11 cellular contexts compared by ENCODE assay signal in genomic region chr2:119680457-119681195, GRCh38. TPM values are rescaled to one million over a fixed set of nuclear protein-coding genes. Genes with fewer than 3 reads are reported as not detected.
DNase-seq lines count a peak whose midpoint lies in the region; ATAC-seq and TF ChIP-seq lines count a peak whose summit lies in the region.
"Had no signal": no experiment of that assay in that cellular context is flagged by ENCODE, and none has a peak within 500 bp of the region (broad histone marks: within the 10 kb centered on the region; RNA-seq: fewer than 3 reads in every experiment).

No MANE protein-coding gene starts in this region.

- POLR2A ChIA-PET in IMR-90 (lab: Charles Lee; ENCODE audit: unreplicated experiment), result no interaction called here

- in situ Hi-C loops in IMR-90 (cut with MboI; ENCODE audit: low sequenced_read_pairs), result no loop called here

- H4K8ac ChIP-seq in IMR-90 (ENCODE audit: low read depth in 2 of 2, low read length in 2 of 2), result no peak overlapping the region

- DNase-seq in T-helper 2 cell treated with Interferon-gamma antibody and Interleukin-4, amounts not matched to agents 5 μg/mL and 100 μg/mL, for 36 hours (ENCODE audit: low spot score), result no peak
- DNase-seq in T-helper 2 cell (no peak), IMR-90 (no peak), neural progenitor cell (ENCODE audit: low spot score) (no peak), C1 segment of cervical spinal cord (lab: John Stamatoyannopoulos, UW) (no peak), OCI-M1 (lab: John Stamatoyannopoulos, UW) (no peak), NCI-H774 (lab: John Stamatoyannopoulos, UW) (no peak)
- no peak for DNase-seq in activated naive CD8-positive, alpha-beta T cell treated with anti-CD3 and anti-CD28 coated beads, Interleukin-2, amount 50 U/mL, for 24 hours
- DNase-seq: DMS79 had no signal

- no peak overlapping the region for H2BK15ac ChIP-seq in IMR-90 (ENCODE audit: low read depth, low read length)

- H3K4me1 ChIP-seq in IMR-90 (ENCODE audit: control insufficient read depth, insufficient read depth, low read length) (peaks cover 5% of the 10 kb centered on the region; the same call in 1 of the 2 replicates), neural progenitor cell (peaks cover 9% of the 10 kb centered on the region)

- peaks cover 12 to 23% of the 10 kb centered on the region in 2 experiments; a peak in 3 of 4 replicates for H3K79me1 ChIP-seq in IMR-90 (ENCODE audit: low read depth in 1 of 2, low read length in 2 of 2)

- H3K23ac ChIP-seq in IMR-90 (ENCODE audit: low read depth, low read length), result no peak overlapping the region

- no peak overlapping the region for H3K27ac ChIP-seq in IMR-90 (ENCODE audit: insufficient read depth, low read length)
- H3K27ac ChIP-seq in neural progenitor cell, result no peak overlapping the region

- H4K20me1 ChIP-seq in IMR-90 (ENCODE audit: insufficient read depth, low read length) (no peaks in the 10 kb centered on the region), neural progenitor cell (ENCODE audit: low read depth) (peaks cover 28% of the 10 kb centered on the region)

- intact Hi-C loops in IMR-90 (cut with micrococcal nuclease), result no loop called here

- peak overlapping the region; percentile 15 for H2AK9ac ChIP-seq in IMR-90 (replicated peaks; ENCODE audit: low read depth, low read length, poor library complexity)

- peaks cover 22% of the 10 kb centered on the region for H3K79me2 ChIP-seq in neural progenitor cell (ENCODE audit: low read depth)

- H3K56ac ChIP-seq in IMR-90 (ENCODE audit: extremely low read depth, insufficient read depth, low read length), result no peak overlapping the region

- H3K27me3 Mint-ChIP-seq in T-helper 2 cell treated with Interferon-gamma antibody and Interleukin-4, amounts not matched to agents 5 μg/mL and 100 μg/mL, for 36 hours (ENCODE audit: low read depth), result peaks cover 18% of the 10 kb centered on the region
- H3K27me3 Mint-ChIP-seq in activated naive CD8-positive, alpha-beta T cell treated with anti-CD3 and anti-CD28 coated beads, Interleukin-2, amount 50 U/mL, for 24 hours, result no peaks in the 10 kb centered on the region
- H3K27me3 Mint-ChIP-seq in neural progenitor cell (ENCODE audit: insufficient read depth, low read depth), result peaks cover 7% of the 10 kb centered on the region

- no peak overlapping the region for H3K4ac ChIP-seq in IMR-90 (ENCODE audit: low read depth, low read length)

- no peak overlapping the region for H2BK120ac ChIP-seq in IMR-90 (ENCODE audit: low read depth, low read length)

- no peaks in the 10 kb centered on the region for H3K9me3 Mint-ChIP-seq in T-helper 2 cell treated with Interferon-gamma antibody and Interleukin-4, amounts not matched to agents 5 μg/mL and 100 μg/mL, for 36 hours
- H3K9me3 Mint-ChIP-seq in activated naive CD8-positive, alpha-beta T cell treated with anti-CD3 and anti-CD28 coated beads, Interleukin-2, amount 50 U/mL, for 24 hours, result no peaks in the 10 kb centered on the region
- no peaks in the 10 kb centered on the region for H3K9me3 Mint-ChIP-seq in neural progenitor cell
- H3K9me3 Mint-ChIP-seq: activated naive CD4-positive, alpha-beta T cell treated with anti-CD3 and anti-CD28 coated beads, Interleukin-2, amount 50 U/mL, for 72 hours had no signal

- WGBS in IMR-90 (ENCODE audit: extremely low coverage in 2 of 2, insufficient read length in 1 of 2), 2 experiments, result 90% methylated on average over 4 of the region's 13 CpGs; no CpG with 5 or more reads in 1 of the 2 experiments

- no peak overlapping the region for H4K5ac ChIP-seq in IMR-90 (ENCODE audit: low read depth, low read length)

- no peak overlapping the region for H3K27ac Mint-ChIP-seq in T-helper 2 cell treated with Interferon-gamma antibody and Interleukin-4, amounts not matched to agents 5 μg/mL and 100 μg/mL, for 36 hours
- H3K27ac Mint-ChIP-seq in activated naive CD8-positive, alpha-beta T cell treated with anti-CD3 and anti-CD28 coated beads, Interleukin-2, amount 50 U/mL, for 24 hours, result no peak overlapping the region
- no peak overlapping the region for H3K27ac Mint-ChIP-seq in neural progenitor cell

- BruUV-seq in IMR-90 (replicated peaks; lab: Mats Ljungman, UMichigan), result no TSS peak

- TF ChIP-seq CTCF in IMR-90 (conservative IDR thresholded peaks at IDR 0.05; ENCODE audit: low read depth, low read length), result no peak
- TF ChIP-seq CTCF in neural progenitor cell (IDR thresholded peaks at IDR 0.05), result no peak

- H3K36me3 ChIP-seq in IMR-90 (ENCODE audit: control insufficient read depth, insufficient read depth, low read length) (peaks cover 3% of the 10 kb centered on the region; the same call in 1 of the 2 replicates), neural progenitor cell (no peaks in the 10 kb centered on the region)

- 0 out of 2 replicates have a peak, but pooled peaks cover 2% of the 10 kb centered on the region for H3K27me3 ChIP-seq in IMR-90 (ENCODE audit: control insufficient read depth, insufficient read depth, low read length)
- H3K27me3 ChIP-seq in neural progenitor cell, result no peaks in the 10 kb centered on the region
- H3K27me3 ChIP-seq: tibial nerve had no signal

- CTCF ChIA-PET in IMR-90 (lab: Yijun Ruan, JAX), result no interaction called here

- no peak overlapping the region for H2AK5ac ChIP-seq in IMR-90 (ENCODE audit: low read depth, low read length)

- H3K9me3 ChIP-seq in IMR-90 (ENCODE audit: control insufficient read depth, insufficient read depth, low read length), result no peaks in the 10 kb centered on the region
- H3K9me3 ChIP-seq in neural progenitor cell (ENCODE audit: low read depth), result no peaks in the 10 kb centered on the region
- H3K9me3 ChIP-seq: tibial nerve had no signal

- peaks cover 7% of the 10 kb centered on the region for H3K36me3 Mint-ChIP-seq in T-helper 2 cell treated with Interferon-gamma antibody and Interleukin-4, amounts not matched to agents 5 μg/mL and 100 μg/mL, for 36 hours (ENCODE audit: low read depth)
- H3K36me3 Mint-ChIP-seq in activated naive CD8-positive, alpha-beta T cell treated with anti-CD3 and anti-CD28 coated beads, Interleukin-2, amount 50 U/mL, for 24 hours (ENCODE audit: low read depth), result peaks cover 17% of the 10 kb centered on the region
- H3K36me3 Mint-ChIP-seq in neural progenitor cell, result peaks cover 17% of the 10 kb centered on the region

- H2AFZ ChIP-seq in IMR-90 (replicated peaks; ENCODE audit: low read length, poor library complexity), result no peak overlapping the region
- H2AFZ ChIP-seq in neural progenitor cell (replicated peaks), result no peak overlapping the region

- no peak overlapping the region for H3K4me2 ChIP-seq in IMR-90 (ENCODE audit: low read depth, low read length)
- peak overlapping the region; percentile 94 for H3K4me2 ChIP-seq in neural progenitor cell

- H3K4me1 Mint-ChIP-seq in T-helper 2 cell treated with Interferon-gamma antibody and Interleukin-4, amounts not matched to agents 5 μg/mL and 100 μg/mL, for 36 hours (ENCODE audit: low read depth), result peaks cover 20% of the 10 kb centered on the region
- peaks cover 35% of the 10 kb centered on the region for H3K4me1 Mint-ChIP-seq in activated naive CD8-positive, alpha-beta T cell treated with anti-CD3 and anti-CD28 coated beads, Interleukin-2, amount 50 U/mL, for 24 hours
- peaks cover 39% of the 10 kb centered on the region for H3K4me1 Mint-ChIP-seq in neural progenitor cell

- H3K9ac ChIP-seq in IMR-90 (ENCODE audit: low read depth, low read length) (no peak overlapping the region), neural progenitor cell (no peak overlapping the region)

- no peak overlapping the region for H3K18ac ChIP-seq in IMR-90 (ENCODE audit: low read depth, low read length)

- H2BK5ac ChIP-seq in IMR-90 (ENCODE audit: low read depth, low read length, poor library complexity, severe bottlenecking), result no peak overlapping the region

- H3F3A ChIP-seq in neural progenitor cell (ENCODE audit: low read depth), result peaks cover 8% of the 10 kb centered on the region

- no peak overlapping the region for H2BK20ac ChIP-seq in IMR-90 (ENCODE audit: low read depth, low read length)

- TF ChIP-seq POLR2A in IMR-90 (IDR thresholded peaks at IDR 0.05; ENCODE audit: low read depth, low read length), result no peak

- H3K4me3 Mint-ChIP-seq in T-helper 2 cell treated with Interferon-gamma antibody and Interleukin-4, amounts not matched to agents 5 μg/mL and 100 μg/mL, for 36 hours, result peak overlapping the region; percentile 39
- peak overlapping the region; percentile 88 for H3K4me3 Mint-ChIP-seq in activated naive CD8-positive, alpha-beta T cell treated with anti-CD3 and anti-CD28 coated beads, Interleukin-2, amount 50 U/mL, for 24 hours
- peak overlapping the region; percentile 87 for H3K4me3 Mint-ChIP-seq in neural progenitor cell

- no peak for TF ChIP-seq RAD21 in IMR-90 (IDR thresholded peaks at IDR 0.05; ENCODE audit: low read length)

- dilution Hi-C loops in IMR-90 (cut with HindIII; ENCODE audit: low sequenced_read_pairs, unreplicated experiment), result no loop called here

- no peak for ATAC-seq in IMR-90 (ENCODE audit: low read depth)
- no peak for ATAC-seq in activated naive CD8-positive, alpha-beta T cell treated with anti-CD3 and anti-CD28 coated beads, Interleukin-2, amount 50 U/mL, for 24 hours
- ATAC-seq: activated naive CD4-positive, alpha-beta T cell treated with anti-CD3 and anti-CD28 coated beads, Interleukin-2, amount 50 U/mL, for 72 hours had no signal

- peaks cover 4% of the 10 kb centered on the region; the same call in 1 of the 2 replicates for H3K9me1 ChIP-seq in IMR-90 (ENCODE audit: insufficient read depth, low read length)

- H3K4me3 ChIP-seq in IMR-90 (ENCODE audit: insufficient read depth, low read depth, low read length) (no peak overlapping the region), neural progenitor cell (no peak overlapping the region)

- no peak overlapping the region for H3K14ac ChIP-seq in IMR-90 (replicated peaks; ENCODE audit: low read depth, low read length)

- H4K91ac ChIP-seq in IMR-90 (ENCODE audit: insufficient read depth, low read depth, low read length), result no peak overlapping the region

TF ChIP-seq in IMR-90, 13 proteins besides CTCF, POLR2A, EP300 and RAD21:
- TF ChIP-seq CEBPB (IDR thresholded peaks at IDR 0.05; ENCODE audit: low read depth, low read length) (0 out of 2 replicates have a peak, but pooled peaks have one; percentile 5), USF2 (IDR thresholded peaks at IDR 0.05; ENCODE audit: low read depth, low read length) (no peak)

RNA-seq across cellular contexts. Expression of gene TMEM177, which starts 1.6 kb away (rescaled TPM):
- total RNA-seq in IMR-90 (2012; rRNA removed), result 6.8 and 7.8 TPM in 2 replicates
- polyA plus RNA-seq in IMR-90 (2012; rRNA removed), result 8.2 and 8.7 TPM in 2 replicates
- 7.2 and 12.6 TPM in 2 replicates for polyA plus RNA-seq in IMR-90 (2012; cell fraction: cytosol; rRNA removed)
- 4.4 and 6.8 TPM in 2 replicates for polyA plus RNA-seq in IMR-90 (2012; cell fraction: nucleus; rRNA removed; ENCODE audit: low replicate concordance)
- total RNA-seq in neural progenitor cell (ENCODE audit: low replicate concordance), result 12.2 and 26.6 TPM in 2 replicates
